In genomic region chr16:89217388-89218191, GRCh38 we compare ENCODE assay signal across 8 cellular contexts. TPM values are rescaled to one million over a fixed set of nuclear protein-coding genes. Genes with fewer than 3 reads are reported as not detected.
DNase-seq lines count a peak whose midpoint lies in the region; ATAC-seq, FAIRE-seq and TF ChIP-seq lines count a peak whose summit lies in the region.

Gene ZNF778 (plus strand): TSS chr16:89217703. CDS start chr16:89221128, 3,425 bp downstream.

- H3K4me1 ChIP-seq in kidney (ENCODE audit: control insufficient read depth in 1 of 2, insufficient read depth in 1 of 2, low read depth in 1 of 2, low read length in 2 of 2) = peaks cover 4 to 7% of the 10 kb centered on the region in 2 donors

- H3K9me3 ChIP-seq in kidney (ENCODE audit: control insufficient read depth in 1 of 2, low read length in 2 of 2) = no peaks in the 10 kb centered on the region

- no peak for TF ChIP-seq CTCF in kidney (IDR thresholded peaks at IDR 0.05; ENCODE audit: borderline replicate concordance, extremely low read depth, insufficient read depth)

- peaks cover 14 to 16% of the 10 kb centered on the region in 2 donors for H3K36me3 ChIP-seq in kidney (ENCODE audit: control insufficient read depth in 1 of 2, insufficient read depth in 2 of 2, low read length in 2 of 2)

- H3K9ac ChIP-seq in kidney (ENCODE audit: low read length in 2 of 2) = peak within 1 kb of the TSS; percentile 84 to 87

- peak; percentile 64 for DNase-seq in NK-92 treated with Interleukin-12 subunit alpha and Interleukin-12 subunit beta, amount 100 ng/mL, for 24 hours (lab: John Stamatoyannopoulos, UW)
- no peak for DNase-seq in NK-92 (lab: John Stamatoyannopoulos, UW; ENCODE audit: unreplicated experiment)
- peak; percentile 77 for DNase-seq in NCI-H2171 treated with DMSO at 0.1 percent for 48 hours (lab: John Stamatoyannopoulos, UW)
- DNase-seq in activated CD4-positive, CD25-positive, alpha-beta regulatory T cell treated with anti-CD3 and anti-CD28 coated beads, Interleukin-2, amount 50 U/mL, for 16 hours (ENCODE audit: low read depth, low spot score) = peak; percentile 63
- DNase-seq in central memory CD4-positive, alpha-beta T cell = peak; percentile 82
- peak; percentile 95 for DNase-seq in kidney
- DNase-seq in stimulated activated CD4-positive, alpha-beta T cell treated with anti-CD3 and anti-CD28 coated beads, Interleukin-12 subunit alpha, Interleukin-12 subunit beta, amount 100 ng/mL, for 48 hours (ENCODE audit: low read depth in 2 of 3, low spot score in 1 of 3) = peak; percentile 48 to 73 (median 55)

- peak within 1 kb of the TSS; percentile 70 to 89 for H3K4me3 ChIP-seq in kidney (ENCODE audit: low read length in 2 of 2)

- peak within 1 kb of the TSS; percentile 93 to 95 for H3K27ac ChIP-seq in kidney (ENCODE audit: low read depth in 2 of 2, low read length in 2 of 2)

- peak; percentile 75 for ATAC-seq in HG02938 (IDR thresholded peaks at IDR 0.05; ENCODE audit: unreplicated experiment)

- intact Hi-C loops in kidney (cut with DNase I) = no loop called here

- FAIRE-seq in kidney (lab: Jason Lieb, UNC) = no peak

RNA-seq across cellular contexts. Expression of gene ZNF778, which starts in this region (rescaled TPM):
- total RNA-seq in kidney = 12.7 TPM
- 2.2 TPM for polyA plus RNA-seq in kidney (ENCODE audit: insufficient read depth, low read depth, low replicate concordance)
